Comparison of ENCODE assay signal across 9 cellular contexts in genomic region chr15:77993374-77993911, GRCh38.
DNase-seq lines count a peak whose midpoint lies in the region; ATAC-seq and TF ChIP-seq lines count a peak whose summit lies in the region.
"Had no signal": no experiment of that assay in that cellular context is flagged by ENCODE, and none has a peak within 500 bp of the region (broad histone marks: within the 10 kb centered on the region; RNA-seq: fewer than 3 reads in every experiment).

No MANE protein-coding gene starts in this region.

- peak overlapping the region in 4 of 7 donors; percentile 48 to 82 (median 72) for H3K27ac Mint-ChIP-seq in CD4-positive, alpha-beta memory T cell

- no peaks in the 10 kb centered on the region for H3K27me3 Mint-ChIP-seq in CD4-positive, alpha-beta memory T cell

- H3K9me2 ChIP-seq in OCI-LY7 (ENCODE audit: insufficient read depth, low read length): no peaks in the 10 kb centered on the region

- intact Hi-C loops in CD4-positive, alpha-beta memory T cell (cut with micrococcal nuclease): no loop called here
- intact Hi-C loops in OCI-LY7 (cut with micrococcal nuclease; ENCODE audit: unreplicated experiment): no loop called here
- intact Hi-C loops in psoas muscle (cut with DNase I): no loop called here

- no peak overlapping the region for H3K4me3 ChIP-seq in CD4-positive, alpha-beta memory T cell (ENCODE audit: low read length in 2 of 2)
- peak overlapping the region; percentile 24 for H3K4me3 ChIP-seq in OCI-LY7 (ENCODE audit: low read depth, low read length, poor library complexity, severe bottlenecking)
- H3K4me3 ChIP-seq in esophagus (ENCODE audit: low read depth in 1 of 2, low read length in 2 of 2): no peak overlapping the region
- H3K4me3 ChIP-seq in psoas muscle: no peak overlapping the region
- H3K4me3 ChIP-seq in foreskin fibroblast (ENCODE audit: low read depth in 1 of 2, low read length in 2 of 2): no peak overlapping the region

- peaks cover 0 to 2% (median 0%) of the 10 kb centered on the region in 8 donors for H3K9me3 Mint-ChIP-seq in CD4-positive, alpha-beta memory T cell

- POLR2A ChIA-PET in CD4-positive, alpha-beta memory T cell (lab: Charles Lee; ENCODE audit: partially characterized antibody): no interaction called here
- POLR2A ChIA-PET in OCI-LY7 (lab: Charles Lee): no interaction called here
- POLR2A ChIA-PET in HEK293T (lab: Yijun Ruan, JAX): no interaction called here

- peaks cover 5 to 35% of the 10 kb centered on the region in 2 donors for H3K36me3 Mint-ChIP-seq in CD4-positive, alpha-beta memory T cell

- H3K79me2 ChIP-seq in OCI-LY7 (ENCODE audit: insufficient read depth, low read depth, low read length): no peaks in the 10 kb centered on the region

- H2AFZ ChIP-seq in OCI-LY7 (ENCODE audit: low read length): no peak overlapping the region

- BruUV-seq in OCI-LY7 (replicated peaks; lab: Mats Ljungman, UMichigan): no TSS peak

- no peak for DNase-seq in CD4-positive, alpha-beta memory T cell
- no peak for DNase-seq in OCI-LY7 (ENCODE audit: low spot score)
- DNase-seq in psoas muscle: no peak
- DNase-seq in HEK293T (ENCODE audit: extremely low spot score): no peak
- DNase-seq in foreskin fibroblast: no peak
- DNase-seq: NCI-H510A had no signal

- peaks cover 13% of the 10 kb centered on the region for H3K4me1 ChIP-seq in CD4-positive, alpha-beta memory T cell (ENCODE audit: insufficient read depth, low read length)
- H3K4me1 ChIP-seq in OCI-LY7 (ENCODE audit: insufficient read depth, low read length, poor library complexity, severe bottlenecking): peaks cover 57% of the 10 kb centered on the region
- peaks cover 9 to 33% of the 10 kb centered on the region in 2 donors for H3K4me1 ChIP-seq in esophagus (ENCODE audit: control insufficient read depth in 2 of 2, insufficient read depth in 2 of 2, low read length in 1 of 2)
- H3K4me1 ChIP-seq in psoas muscle: peaks cover 38% of the 10 kb centered on the region

- TF ChIP-seq CTCF in OCI-LY7 (conservative IDR thresholded peaks at IDR 0.05; ENCODE audit: low read length) (no peak), psoas muscle (IDR thresholded peaks at IDR 0.05) (no peak), foreskin fibroblast (IDR thresholded peaks at IDR 0.05; ENCODE audit: low read depth, low read length) (no peak)

- no peaks in the 10 kb centered on the region for H3K27me3 ChIP-seq in CD4-positive, alpha-beta memory T cell (ENCODE audit: insufficient read depth, low read length)
- H3K27me3 ChIP-seq in esophagus (ENCODE audit: control insufficient read depth in 1 of 2, insufficient read depth in 2 of 2, low read length in 2 of 2) (no peaks in the 10 kb centered on the region), psoas muscle (ENCODE audit: insufficient read depth in 3 of 3, low read length in 2 of 3) (no peaks in the 10 kb centered on the region)

- peaks cover 13% of the 10 kb centered on the region for H3K36me3 ChIP-seq in CD4-positive, alpha-beta memory T cell (ENCODE audit: insufficient read depth, low read length)
- H3K36me3 ChIP-seq in OCI-LY7 (ENCODE audit: insufficient read depth, low read length): peaks cover 11% of the 10 kb centered on the region; the same call in 1 of the 2 replicates
- H3K36me3 ChIP-seq in esophagus (ENCODE audit: control insufficient read depth in 2 of 2, insufficient read depth in 2 of 2, low read length in 1 of 2): peaks cover 0 to 3% of the 10 kb centered on the region in 2 donors
- H3K36me3 ChIP-seq in psoas muscle (ENCODE audit: insufficient read depth in 1 of 2, low read depth in 1 of 2): peaks cover 0 to 10% of the 10 kb centered on the region in 2 donors

- 71 to 72% methylated on average over 15 of the region's 15 CpGs for WGBS in esophagus, 2 donors
- WGBS in psoas muscle, 3 donors: 86 to 93% (median 88%) methylated on average over 15 of the region's 15 CpGs

- no peak overlapping the region for H3K27ac ChIP-seq in CD4-positive, alpha-beta memory T cell (ENCODE audit: low read depth, low read length)
- peak overlapping the region; percentile 82 for H3K27ac ChIP-seq in OCI-LY7 (ENCODE audit: low read depth, low read length, poor library complexity, severe bottlenecking)
- H3K27ac ChIP-seq in esophagus (ENCODE audit: low read depth in 2 of 2, low read length in 1 of 2): peak overlapping the region; percentile 98 to 99
- H3K27ac ChIP-seq in psoas muscle: peak overlapping the region; percentile 85

- CTCF ChIA-PET in CD4-positive, alpha-beta memory T cell (lab: Charles Lee; ENCODE audit: partially characterized antibody): interaction anchor here (11.2 kb wide), 1 partner anchor 117 kb away, joined by 172 read pairs; no protein-coding TSS in a partner anchor
- CTCF ChIA-PET in OCI-LY7 (lab: Charles Lee; ENCODE audit: unreplicated experiment): interaction anchor here (1.2 to 1.5 kb wide), 2 partner anchors 35 to 116 kb away, joined by 3 read pairs; no protein-coding TSS in a partner anchor
- CTCF ChIA-PET in HEK293T (lab: Yijun Ruan, JAX): no interaction called here

- H3K4me2 ChIP-seq in OCI-LY7 (ENCODE audit: low read length): peak overlapping the region; percentile 67

- H3K4me3 Mint-ChIP-seq in CD4-positive, alpha-beta memory T cell: no peak overlapping the region

- no peaks in the 10 kb centered on the region for H4K20me1 ChIP-seq in OCI-LY7 (ENCODE audit: insufficient read depth, low read length)

- H3K9me3 ChIP-seq in CD4-positive, alpha-beta memory T cell (ENCODE audit: control insufficient read depth in 1 of 2, low read length in 2 of 2): no peaks in the 10 kb centered on the region
- H3K9me3 ChIP-seq in OCI-LY7 (ENCODE audit: low read length) (no peaks in the 10 kb centered on the region), esophagus (ENCODE audit: control insufficient read depth in 2 of 2, insufficient read depth in 1 of 2, low read depth in 1 of 2, low read length in 1 of 2) (no peaks in the 10 kb centered on the region), psoas muscle (no peaks in the 10 kb centered on the region)

- ATAC-seq in psoas muscle (no peak), HG02870 (IDR thresholded peaks at IDR 0.05; ENCODE audit: unreplicated experiment) (no peak), GM21786 (IDR thresholded peaks at IDR 0.05; ENCODE audit: unreplicated experiment) (no peak)

- H3K4me1 Mint-ChIP-seq in CD4-positive, alpha-beta memory T cell: peaks cover 10 to 26% (median 13%) of the 10 kb centered on the region in 4 donors

TF ChIP-seq in HEK293T, 16 proteins besides CTCF, POLR2A, EP300 and RAD21:
- no peak for TF ChIP-seq SUZ12 (IDR thresholded peaks at IDR 0.05)
- no peak for TF ChIP-seq ELF4 (IDR thresholded peaks at IDR 0.05)
- no peak for TF ChIP-seq LEF1 (IDR thresholded peaks at IDR 0.05; ENCODE audit: borderline replicate concordance)
- TF ChIP-seq, protein P1, sequence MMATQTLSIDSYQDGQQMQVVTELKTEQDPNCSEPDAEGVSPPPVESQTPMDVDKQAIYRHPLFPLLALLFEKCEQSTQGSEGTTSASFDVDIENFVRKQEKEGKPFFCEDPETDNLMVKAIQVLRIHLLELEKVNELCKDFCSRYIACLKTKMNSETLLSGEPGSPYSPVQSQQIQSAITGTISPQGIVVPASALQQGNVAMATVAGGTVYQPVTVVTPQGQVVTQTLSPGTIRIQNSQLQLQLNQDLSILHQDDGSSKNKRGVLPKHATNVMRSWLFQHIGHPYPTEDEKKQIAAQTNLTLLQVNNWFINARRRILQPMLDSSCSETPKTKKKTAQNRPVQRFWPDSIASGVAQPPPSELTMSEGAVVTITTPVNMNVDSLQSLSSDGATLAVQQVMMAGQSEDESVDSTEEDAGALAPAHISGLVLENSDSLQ (IDR thresholded peaks at IDR 0.05): no peak
- TF ChIP-seq HDGF (IDR thresholded peaks at IDR 0.05; ENCODE audit: borderline replicate concordance): no peak
- no peak for TF ChIP-seq FOXM1 (IDR thresholded peaks at IDR 0.05; ENCODE audit: borderline replicate concordance)
- TF ChIP-seq FOXA1 (IDR thresholded peaks at IDR 0.05): no peak
- no peak for TF ChIP-seq CTBP1 (IDR thresholded peaks at IDR 0.05; ENCODE audit: borderline replicate concordance)
- TF ChIP-seq BHLHE40 (IDR thresholded peaks at IDR 0.05; ENCODE audit: borderline replicate concordance): no peak
- TF ChIP-seq ARNT (IDR thresholded peaks at IDR 0.05): no peak
TF ChIP-seq in HEK293T: peak in this region for 0.
